17 cellular contexts compared by ENCODE assay signal in the genomic region with DNA sequence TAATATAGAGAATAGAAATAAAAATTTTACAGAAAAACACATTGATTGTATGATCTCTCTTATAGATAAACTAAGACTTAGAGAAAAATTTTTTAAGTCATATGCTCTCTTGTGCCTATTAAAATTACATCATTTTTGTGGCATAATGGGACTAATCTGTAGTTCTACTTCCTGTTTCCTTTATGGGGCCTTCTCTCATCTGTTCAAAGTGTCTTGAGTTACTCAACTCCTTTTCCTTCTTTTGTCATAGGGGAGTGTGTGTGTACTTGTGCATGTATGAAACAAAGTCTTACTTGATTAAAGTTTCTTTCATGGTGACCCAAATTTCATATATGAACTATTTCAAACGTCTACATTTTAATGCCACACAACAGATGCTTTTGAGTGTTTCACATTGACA.
DNase-seq lines count a peak whose midpoint lies in the region; ATAC-seq and TF ChIP-seq lines count a peak whose summit lies in the region.
"Had no signal": no experiment of that assay in that cellular context is flagged by ENCODE, and none has a peak within 500 bp of the region (broad histone marks: within the 10 kb centered on the region; RNA-seq: fewer than 3 reads in every experiment).

No MANE protein-coding gene starts in this region.

- intact Hi-C loops in CD14-positive monocyte (cut with micrococcal nuclease), result no loop called here
- intact Hi-C loops in lower lobe of right lung (cut with DNase I), result no loop called here

- H3K36me3 ChIP-seq in SK-N-MC (ENCODE audit: insufficient read depth, low read length) (no peaks in the 10 kb centered on the region), lower lobe of right lung (no peaks in the 10 kb centered on the region)
- H3K36me3 ChIP-seq: SJSA1 had no signal

- peaks cover 34% of the 10 kb centered on the region for H3K4me1 Mint-ChIP-seq in CD14-positive monocyte
- H3K4me1 Mint-ChIP-seq in natural killer cell treated with Interleukin-12 subunit alpha and Interleukin-12 subunit beta and Interleukin-15 and Interleukin-18, amount 100 ng/mL, for 72 hours (ENCODE audit: low read depth in 2 of 2), result no peaks in the 10 kb centered on the region
- H3K4me1 Mint-ChIP-seq: CD4-positive, CD25-positive, alpha-beta regulatory T cell had no signal

- H3K4me3 ChIP-seq in NB4 (ENCODE audit: low read depth, low read length) (no peak overlapping the region), SK-N-MC (no peak overlapping the region), lower lobe of right lung (no peak overlapping the region)
- H3K4me3 ChIP-seq: SJSA1 had no signal

- no peak overlapping the region for H3K9ac ChIP-seq in SK-N-MC (ENCODE audit: insufficient read length)

- peaks cover 0 to 4% (median 2%) of the 10 kb centered on the region in 3 donors for H3K27me3 Mint-ChIP-seq in CD14-positive monocyte (ENCODE audit: low read depth in 3 of 3)
- no peaks in the 10 kb centered on the region for H3K27me3 Mint-ChIP-seq in natural killer cell treated with Interleukin-12 subunit alpha and Interleukin-12 subunit beta and Interleukin-15 and Interleukin-18, amount 100 ng/mL, for 72 hours
- H3K27me3 Mint-ChIP-seq: CD4-positive, CD25-positive, alpha-beta regulatory T cell had no signal

- peak overlapping the region; percentile 8 to 85 (median 52) for H3K27ac Mint-ChIP-seq in CD14-positive monocyte
- no peak overlapping the region for H3K27ac Mint-ChIP-seq in natural killer cell treated with Interleukin-12 subunit alpha and Interleukin-12 subunit beta and Interleukin-15 and Interleukin-18, amount 100 ng/mL, for 72 hours
- H3K27ac Mint-ChIP-seq: CD4-positive, CD25-positive, alpha-beta regulatory T cell had no signal

- H3K9me3 Mint-ChIP-seq in CD14-positive monocyte, result peaks cover 0 to 6% (median 3%) of the 10 kb centered on the region in 7 donors
- peaks cover 7% of the 10 kb centered on the region for H3K9me3 Mint-ChIP-seq in natural killer cell treated with Interleukin-12 subunit alpha and Interleukin-12 subunit beta and Interleukin-15 and Interleukin-18, amount 100 ng/mL, for 72 hours

- no peak overlapping the region for H3K27ac ChIP-seq in SK-N-MC
- no peak overlapping the region for H3K27ac ChIP-seq in lower lobe of right lung
- H3K27ac ChIP-seq: SJSA1 had no signal

- TF ChIP-seq CTCF in CD14-positive monocyte (IDR thresholded peaks at IDR 0.05), result no peak
- no peak for TF ChIP-seq CTCF in NB4 (IDR thresholded peaks at IDR 0.05; ENCODE audit: low read depth, low read length)
- TF ChIP-seq CTCF in lower lobe of right lung (IDR thresholded peaks at IDR 0.05), result no peak

- H3K4me3 Mint-ChIP-seq in CD14-positive monocyte, result no peak overlapping the region
- H3K4me3 Mint-ChIP-seq in natural killer cell treated with Interleukin-12 subunit alpha and Interleukin-12 subunit beta and Interleukin-15 and Interleukin-18, amount 100 ng/mL, for 72 hours, result no peak overlapping the region
- H3K4me3 Mint-ChIP-seq: CD4-positive, CD25-positive, alpha-beta regulatory T cell had no signal

- no peak for DNase-seq in CD14-positive monocyte (ENCODE audit: low spot score)
- peak; percentile 40 for DNase-seq in NB4 (ENCODE audit: low read depth)
- peak; percentile 47 for DNase-seq in SK-N-MC (ENCODE audit: low read depth, low spot score)
- no peak for DNase-seq in lower lobe of right lung
- no peak for DNase-seq in natural killer cell treated with Interleukin-12 subunit alpha and Interleukin-12 subunit beta and Interleukin-15 and Interleukin-18, amount 100 ng/mL, for 72 hours (ENCODE audit: low spot score)
- no peak for DNase-seq in NCI-H1436 (lab: John Stamatoyannopoulos, UW)
- no peak for DNase-seq in activated T-cell treated with anti-CD3 and anti-CD28 coated beads, Interleukin-2, amount 50 U/mL, for 48 hours
- DNase-seq: CD4-positive, CD25-positive, alpha-beta regulatory T cell; IMR-90; NCI-H1048; NCI-H2107; NCI-H345; NCI-H526 treated with DMSO at 0.1 percent for 48 hours; RPMI8226; T-helper 1 cell had no signal

- no peak for TF ChIP-seq POLR2A in NB4 (IDR thresholded peaks at IDR 0.05; ENCODE audit: extremely low read depth, insufficient read length)

- H3K9me3 ChIP-seq in SK-N-MC (ENCODE audit: low read depth, low read length) (no peaks in the 10 kb centered on the region), lower lobe of right lung (no peaks in the 10 kb centered on the region)
- H3K9me3 ChIP-seq: SJSA1 had no signal

- ATAC-seq in lower lobe of right lung, result peak; percentile 46 to 70
- no peak for ATAC-seq in natural killer cell treated with Interleukin-12 subunit alpha and Interleukin-12 subunit beta and Interleukin-15 and Interleukin-18, amount 100 ng/mL, for 72 hours
- ATAC-seq in GM21526 (IDR thresholded peaks at IDR 0.05; ENCODE audit: low FRiP score, unreplicated experiment), result no peak

- H3K4me1 ChIP-seq in lower lobe of right lung, result no peaks in the 10 kb centered on the region
- H3K4me1 ChIP-seq: SJSA1 had no signal

- no peaks in the 10 kb centered on the region for H3K27me3 ChIP-seq in lower lobe of right lung (ENCODE audit: low read depth)
- H3K27me3 ChIP-seq: SJSA1 had no signal

- H3K36me3 Mint-ChIP-seq in CD14-positive monocyte, result no peaks in the 10 kb centered on the region
- no peaks in the 10 kb centered on the region for H3K36me3 Mint-ChIP-seq in natural killer cell treated with Interleukin-12 subunit alpha and Interleukin-12 subunit beta and Interleukin-15 and Interleukin-18, amount 100 ng/mL, for 72 hours
- H3K36me3 Mint-ChIP-seq: CD4-positive, CD25-positive, alpha-beta regulatory T cell had no signal

Comparison
In these comparisons a context has a peak if more than half of its experiments do, and no peak if none do; other contexts are left out.
1. DNase-seq: peak in NB4 (single experiment) and SK-N-MC (single experiment); none in CD14-positive monocyte (single experiment), lower lobe of right lung (single experiment), natural killer cell treated with Interleukin-12 subunit alpha and Interleukin-12 subunit beta and Interleukin-15 and Interleukin-18, amount 100 ng/mL, for 72 hours (single experiment), NCI-H1436 (single experiment) and activated T-cell treated with anti-CD3 and anti-CD28 coated beads, Interleukin-2, amount 50 U/mL, for 48 hours (0 of 2).
2. H3K27ac Mint-ChIP-seq: peak in CD14-positive monocyte (7 of 7); none in natural killer cell treated with Interleukin-12 subunit alpha and Interleukin-12 subunit beta and Interleukin-15 and Interleukin-18, amount 100 ng/mL, for 72 hours (0 of 2).
3. ATAC-seq: peak in lower lobe of right lung (2 of 2); none in natural killer cell treated with Interleukin-12 subunit alpha and Interleukin-12 subunit beta and Interleukin-15 and Interleukin-18, amount 100 ng/mL, for 72 hours (0 of 2) and GM21526 (single experiment).